In the genomic region with DNA sequence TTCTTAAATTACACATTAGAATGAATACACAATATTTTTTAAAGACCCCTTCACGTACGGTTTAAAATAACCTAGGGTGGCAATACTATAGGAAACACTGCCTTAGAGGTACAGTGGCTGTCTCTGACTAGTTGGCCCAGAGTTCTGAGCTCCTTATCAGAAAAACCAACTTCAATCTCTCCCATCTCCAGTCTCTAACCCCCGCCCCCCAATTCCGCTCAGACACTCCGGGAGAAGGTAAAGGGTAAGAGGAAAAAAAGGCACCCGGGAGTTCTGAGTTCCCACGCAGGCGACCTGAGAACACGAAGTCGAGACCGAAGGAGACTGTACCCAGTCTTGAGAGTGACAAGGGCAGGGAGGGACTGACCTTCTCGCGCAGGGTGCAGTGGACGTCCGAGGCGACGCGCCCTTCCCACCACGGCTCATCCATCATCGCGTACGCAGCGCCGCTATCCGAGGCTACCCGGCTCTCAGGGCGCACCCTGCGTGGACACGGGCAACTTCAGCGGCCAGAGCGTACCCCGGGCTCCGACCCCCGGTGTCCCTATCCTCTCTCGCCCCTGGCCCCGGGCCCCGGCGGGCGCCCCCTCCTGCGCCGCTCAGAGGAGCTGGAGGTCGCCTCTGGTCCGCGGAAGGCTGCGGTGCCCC, we compare ENCODE assay signal across 8 cellular contexts. TPM values are rescaled to one million over a fixed set of nuclear protein-coding genes. Genes with fewer than 3 reads are reported as not detected.
DNase-seq lines count a peak whose midpoint lies in the region; ATAC-seq and TF ChIP-seq lines count a peak whose summit lies in the region.

No MANE protein-coding gene starts in this region.

- H3K27me3 Mint-ChIP-seq in activated naive CD4-positive, alpha-beta T cell treated with anti-CD3 and anti-CD28 coated beads, Interleukin-2, amount 50 U/mL, for 24 hours: peaks cover 41% of the 10 kb centered on the region

- H3K9ac ChIP-seq in trophoblast cell (ENCODE audit: low read length): peak overlapping the region; percentile 88

- peak overlapping the region; percentile 58 for H2BK5ac ChIP-seq in trophoblast cell (ENCODE audit: low read depth, low read length, poor library complexity)

- TF ChIP-seq CTCF in foreskin keratinocyte (conservative IDR thresholded peaks at IDR 0.05): no peak

- peaks cover 13% of the 10 kb centered on the region for H3K4me1 Mint-ChIP-seq in activated naive CD4-positive, alpha-beta T cell treated with anti-CD3 and anti-CD28 coated beads, Interleukin-2, amount 50 U/mL, for 24 hours

- H3K4me1 ChIP-seq in SJSA1 (replicated peaks) (peaks cover 40% of the 10 kb centered on the region), foreskin keratinocyte (peaks cover 7% of the 10 kb centered on the region), trophoblast cell (ENCODE audit: control insufficient read depth in 1 of 2, insufficient read depth in 2 of 2, low read length in 2 of 2) (peaks cover 3% of the 10 kb centered on the region in 2 experiments)

- H2AFZ ChIP-seq in trophoblast cell (ENCODE audit: insufficient read depth, low read length, poor library complexity): peak overlapping the region; percentile 74

- H4K91ac ChIP-seq in trophoblast cell (ENCODE audit: low read depth, low read length): peak overlapping the region; percentile 93

- peaks cover 8% of the 10 kb centered on the region; the same call in 1 of the 2 replicates for H3K9me3 ChIP-seq in SJSA1 (replicated peaks)
- H3K9me3 ChIP-seq in trophoblast cell (ENCODE audit: insufficient read depth, low read depth, low read length): peaks cover 2% of the 10 kb centered on the region

- peak overlapping the region; percentile 84 for H3K4me2 ChIP-seq in trophoblast cell (ENCODE audit: low read length)

- peaks cover 9% of the 10 kb centered on the region for H3K79me1 ChIP-seq in trophoblast cell (ENCODE audit: low read length)

- H3K27ac ChIP-seq in SJSA1 (peak overlapping the region; percentile 82), foreskin keratinocyte (no peak overlapping the region), trophoblast cell (ENCODE audit: low read depth, low read length) (peak overlapping the region; percentile 22)

- no peak overlapping the region for H3K23ac ChIP-seq in trophoblast cell (ENCODE audit: low read length)

- H3K4me3 ChIP-seq in SJSA1 (peak overlapping the region; percentile 99), trophoblast cell (ENCODE audit: low read depth, low read length) (peak overlapping the region; percentile 94)

- H2AK5ac ChIP-seq in trophoblast cell (ENCODE audit: low read length): no peak overlapping the region

- peak overlapping the region; percentile 53 for H2BK120ac ChIP-seq in trophoblast cell (ENCODE audit: insufficient read depth, low read length, poor library complexity)

- H3K4me3 Mint-ChIP-seq in activated naive CD4-positive, alpha-beta T cell treated with anti-CD3 and anti-CD28 coated beads, Interleukin-2, amount 50 U/mL, for 24 hours: peak overlapping the region; percentile 66

- ATAC-seq in foreskin keratinocyte: peak; percentile 20

- H3K27me3 ChIP-seq in SJSA1 (replicated peaks) (no peaks in the 10 kb centered on the region), foreskin keratinocyte (peaks cover 45% of the 10 kb centered on the region), trophoblast cell (ENCODE audit: insufficient read depth, low read length) (peaks cover 8% of the 10 kb centered on the region)

- H3K14ac ChIP-seq in trophoblast cell (ENCODE audit: low read length): peak overlapping the region; percentile 97

- H3K79me2 ChIP-seq in trophoblast cell (ENCODE audit: control insufficient read depth, insufficient read depth, low read length, poor library complexity): peaks cover 4% of the 10 kb centered on the region

- no peaks in the 10 kb centered on the region for H3K36me3 Mint-ChIP-seq in activated naive CD4-positive, alpha-beta T cell treated with anti-CD3 and anti-CD28 coated beads, Interleukin-2, amount 50 U/mL, for 24 hours

- H2BK12ac ChIP-seq in trophoblast cell (ENCODE audit: low read length): no peak overlapping the region

- H3K36me3 ChIP-seq in SJSA1 (peaks cover 50% of the 10 kb centered on the region), trophoblast cell (ENCODE audit: control insufficient read depth in 1 of 2, insufficient read depth in 2 of 2, low read length in 2 of 2) (peaks cover 10 to 19% of the 10 kb centered on the region in 2 experiments)

- peak overlapping the region; percentile 58 for H3K18ac ChIP-seq in trophoblast cell (ENCODE audit: low read length)

- no CpG with 5 or more reads among the region's 45 CpGs for WGBS in trophoblast cell (ENCODE audit: extremely low coverage, insufficient coverage, insufficient read length)

- DNase-seq in activated naive CD4-positive, alpha-beta T cell (lab: John Stamatoyannopoulos, UW): no peak
- DNase-seq in SJSA1 (ENCODE audit: low read depth in 1 of 2, low spot score in 2 of 2) (no peak), foreskin keratinocyte (no peak), trophoblast cell (no peak), UCSD-AML1 (lab: John Stamatoyannopoulos, UW; ENCODE audit: unreplicated experiment) (no peak), NCI-H526 (lab: John Stamatoyannopoulos, UW) (no peak), NCI-H2171 treated with DMSO at 0.1 percent for 48 hours (lab: John Stamatoyannopoulos, UW) (no peak)

- peak overlapping the region; percentile 48 for H4K8ac ChIP-seq in trophoblast cell (ENCODE audit: low read depth, low read length)

- H4K12ac ChIP-seq in trophoblast cell (ENCODE audit: low read depth, low read length): no peak overlapping the region

- H3K9me3 Mint-ChIP-seq in activated naive CD4-positive, alpha-beta T cell treated with anti-CD3 and anti-CD28 coated beads, Interleukin-2, amount 50 U/mL, for 24 hours: no peaks in the 10 kb centered on the region

- H3K4ac ChIP-seq in trophoblast cell (ENCODE audit: low read depth, low read length): peak overlapping the region; percentile 38

- H3K27ac Mint-ChIP-seq in activated naive CD4-positive, alpha-beta T cell treated with anti-CD3 and anti-CD28 coated beads, Interleukin-2, amount 50 U/mL, for 24 hours: no peak overlapping the region

RNA-seq across cellular contexts. Expression of gene CCNJL, which starts 0.7 kb away (rescaled TPM):
- total RNA-seq in SJSA1 (2014; rRNA removed; shearing (Covaris generic)): 12.9 and 14.9 TPM in 2 replicates
- 3.1 and 3.5 TPM in 2 replicates for total RNA-seq in foreskin keratinocyte
- polyA plus RNA-seq in foreskin keratinocyte: 2.5 TPM in 2 replicates
- polyA plus RNA-seq in trophoblast cell (2013): 13.6 and 15.2 TPM in 2 replicates

RNA-seq across cellular contexts. Expression of gene C1QTNF2, which starts 58.8 kb away (rescaled TPM):
- 5.7 and 6.7 TPM in 2 replicates for total RNA-seq in SJSA1 (2014; rRNA removed; shearing (Covaris generic))
- 0.25 and 0.37 TPM in 2 replicates for total RNA-seq in foreskin keratinocyte
- 0.34 and 0.41 TPM in 2 replicates for polyA plus RNA-seq in foreskin keratinocyte
- 0.11 and 0.17 TPM in 2 replicates for polyA plus RNA-seq in trophoblast cell (2013)
